Comparison of ENCODE assay signal across 27 cellular contexts in the genomic region with DNA sequence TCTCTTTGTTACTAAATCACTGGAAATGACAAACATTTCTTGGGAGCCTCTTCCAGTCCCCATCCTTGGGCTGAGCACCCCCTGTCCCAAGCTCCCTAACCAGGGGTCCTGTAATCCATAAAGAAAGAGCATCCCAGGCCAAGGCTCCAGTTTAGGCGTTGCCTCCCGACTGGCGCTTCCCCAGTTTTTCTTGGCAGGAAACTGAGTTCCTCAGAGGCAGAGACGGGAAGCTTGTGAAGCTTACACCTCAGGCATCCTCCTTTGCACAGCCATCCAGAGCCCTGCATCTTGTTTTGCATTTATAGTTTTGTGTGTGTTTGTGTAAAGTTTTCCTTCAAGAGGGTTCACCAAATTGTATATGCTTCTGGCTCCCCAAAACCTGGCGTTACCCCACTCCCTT. TPM values are rescaled to one million over a fixed set of nuclear protein-coding genes. Genes with fewer than 3 reads are reported as not detected.
A peak's percentile ranks its signal among the peaks of the same experiment; 100 is the strongest.
DNase-seq lines count a peak whose midpoint lies in the region; ATAC-seq and TF ChIP-seq lines count a peak whose summit lies in the region.
"Had no signal": no experiment of that assay in that cellular context is flagged by ENCODE, and none has a peak within 500 bp of the region (broad histone marks: within the 10 kb centered on the region; RNA-seq: fewer than 3 reads in every experiment).

No MANE protein-coding gene starts in this region.

- DNase-seq in cardiac septum (ENCODE audit: low spot score) (peak; percentile 75), left ventricle myocardium superior (no peak), astrocyte of the hippocampus (ENCODE audit: low read depth, low spot score) (peak; percentile 68), fibroblast of the aortic adventitia (ENCODE audit: low read depth) (peak; percentile 76), posterior vena cava (ENCODE audit: low spot score) (peak; percentile 66), NCI-H748 (lab: John Stamatoyannopoulos, UW; ENCODE audit: unreplicated experiment) (no peak), LoVo (ENCODE audit: low spot score) (no peak)
- DNase-seq in NK-92 treated with Interleukin-12 subunit alpha and Interleukin-12 subunit beta, amount 100 ng/mL, for 24 hours (lab: John Stamatoyannopoulos, UW): no peak
- DNase-seq: 8988T; activated CD4-positive, alpha-beta T cell treated with anti-CD3 and anti-CD28 coated beads for 4 hours; AML-193; CD4-positive, alpha-beta T cell; cerebellar nuclear complex; DND-41; dorsolateral prefrontal cortex; IMR-90; naive thymus-derived CD8-positive, alpha-beta T cell; NCI-H1048; NCI-H2107; NCI-H774; nucleus accumbens; Peyer's patch; stimulated activated naive CD4-positive, alpha-beta T cell; WERI-Rb-1 had no signal

- intact Hi-C loops in cardiac septum (cut with DNase I) (no loop called here), left ventricle myocardium superior (cut with micrococcal nuclease) (no loop called here), posterior vena cava (cut with DNase I) (no loop called here)

- no peak for ATAC-seq in left ventricle myocardium superior
- ATAC-seq: activated naive CD4-positive, alpha-beta T cell treated with anti-CD3 and anti-CD28 coated beads, Interleukin-2, amount 50 U/mL, for 72 hours; naive thymus-derived CD8-positive, alpha-beta T cell had no signal

- no peak for TF ChIP-seq CTCF in fibroblast of the aortic adventitia (IDR thresholded peaks at IDR 0.05; ENCODE audit: insufficient read depth, low read length)

- H3K4me3 ChIP-seq in fibroblast of the aortic adventitia (ENCODE audit: low read depth, low read length): no peak overlapping the region
- H3K4me3 ChIP-seq: dorsolateral prefrontal cortex, Peyer's patch, SJSA1, skin epidermis had no signal

RNA-seq across cellular contexts. Expression of a gene that starts 7.1 kb away (rescaled TPM):
- total RNA-seq in cardiac septum (78.6 TPM), left ventricle myocardium superior (58.2 TPM), fibroblast of the aortic adventitia (ENCODE audit: low replicate concordance) (80.5 and 292 TPM in 2 replicates), posterior vena cava (100 to 1,000 TPM in 1 of 2 donors, 10 to 100 TPM in 1; 75.0 to 136 TPM)

RNA-seq across cellular contexts. Expression of a gene that starts 17.6 kb away (rescaled TPM):
- total RNA-seq in cardiac septum (604 TPM), left ventricle myocardium superior (886 TPM), fibroblast of the aortic adventitia (ENCODE audit: low replicate concordance) (103 and 413 TPM in 2 replicates), posterior vena cava (100 to 1,000 TPM; 255 to 263 TPM)

RNA-seq across cellular contexts. Expression of a gene that starts 59.6 kb away (rescaled TPM):
- total RNA-seq in cardiac septum (58.2 TPM), left ventricle myocardium superior (50.8 TPM), fibroblast of the aortic adventitia (ENCODE audit: low replicate concordance) (49.5 and 109 TPM in 2 replicates), posterior vena cava (10 to 100 TPM; 80.3 to 95.8 TPM)

Comparison
In these comparisons a context has a peak if more than half of its experiments do, and no peak if none do; other contexts are left out.
1. DNase-seq: peak in cardiac septum (single experiment), astrocyte of the hippocampus (single experiment), fibroblast of the aortic adventitia (single experiment) and posterior vena cava (single experiment); none in left ventricle myocardium superior (single experiment), NCI-H748 (single experiment), NK-92 treated with Interleukin-12 subunit alpha and Interleukin-12 subunit beta, amount 100 ng/mL, for 24 hours (single experiment) and LoVo (single experiment).